Comparison of ENCODE assay signal across 29 cellular contexts in the genomic region with DNA sequence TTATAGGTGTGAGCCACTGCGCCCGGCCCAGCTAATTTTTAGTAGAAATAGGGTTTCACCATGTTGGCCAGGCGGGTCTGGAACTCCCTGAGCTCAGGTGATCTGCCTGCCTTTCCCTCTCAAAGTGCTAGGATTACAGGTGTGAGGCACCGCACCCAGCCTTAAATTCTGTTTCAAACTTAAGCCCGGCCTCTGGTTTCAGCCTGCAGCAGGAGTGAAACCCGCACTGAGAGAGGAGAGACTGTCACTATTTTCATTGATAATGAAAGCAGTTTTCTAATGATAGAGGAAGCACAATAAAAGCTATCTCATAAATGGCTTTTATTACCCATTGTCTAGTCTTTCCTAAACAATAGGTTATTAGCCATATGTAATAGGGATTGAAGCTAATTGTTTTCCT.
"Had no signal": no experiment of that assay in that cellular context is flagged by ENCODE, and none has a peak within 500 bp of the region (broad histone marks: within the 10 kb centered on the region; RNA-seq: fewer than 3 reads in every experiment).

No MANE protein-coding gene starts in this region.

- H3K27ac ChIP-seq: stomach, suprapubic skin, testis, thoracic aorta, thyroid gland, tibial artery, transverse colon, upper lobe of left lung, upper lobe of right lung, uterus, vagina had no signal

- ATAC-seq: stimulated activated effector memory CD8-positive, alpha-beta T cell treated with anti-CD3 and anti-CD28 coated beads, Interleukin-12 subunit alpha, Interleukin-12 subunit beta, amount 100 ng/mL, for 72 hours; stimulated activated memory B cell treated with anti-CD40 and anti-IgM and Interleukin-4, amounts not matched to agents 10 μg/mL and 1 μg/mL and 100 μg/mL, for 72 hours; stimulated activated naive B cell treated with anti-CD40 and anti-IgM and Interleukin-4, amounts not matched to agents 10 μg/mL and 1 μg/mL and 100 μg/mL, for 72 hours; stimulated activated naive CD8-positive, alpha-beta T cell treated with anti-CD3 and anti-CD28 coated beads, Interleukin-15, amount 100 ng/mL, for 72 hours; stimulated activated naive CD8-positive, alpha-beta T cell treated with anti-CD3 and anti-CD28 coated beads, Interleukin-15, Interleukin-2, amounts not matched to agents 100 U/mL and 50 U/mL, for 24 hours; upper lobe of right lung had no signal

- H3K27me3 ChIP-seq: stomach, suprapubic skin, testis, thyroid gland, tibial artery, tibial nerve, transverse colon, upper lobe of left lung, upper lobe of right lung, uterus, vagina had no signal

- H3K9me3 Mint-ChIP-seq: type B pancreatic cell had no signal

- DNase-seq: stimulated activated CD4-positive, alpha-beta T cell treated with anti-CD3 and anti-CD28 coated beads, Interleukin-2, amount 100 ng/mL, for 48 hours; stimulated activated CD4-positive, alpha-beta T cell treated with anti-CD3 and anti-CD28 coated beads, Interleukin-4, amount 100 ng/mL, for 1 hour; stimulated activated CD4-positive, alpha-beta T cell treated with anti-CD3 and anti-CD28 coated beads, Interleukin-4, amount 100 ng/mL, for 24 hours; stimulated activated CD4-positive, alpha-beta T cell treated with anti-CD3 and anti-CD28 coated beads, Interleukin-4, amount 100 ng/mL, for 4 hours; stimulated activated CD8-positive, alpha-beta memory T cell treated with anti-CD3 and anti-CD28 coated beads, Interleukin-4, amount 100 ng/mL, for 48 hours; stimulated activated naive B cell treated with anti-CD40 and anti-IgM and Interleukin-4, amounts not matched to agents 10 μg/mL and 1 μg/mL and 100 μg/mL, for 72 hours; stimulated activated naive CD4-positive, alpha-beta T cell; stimulated activated naive CD4-positive, alpha-beta T cell treated with Interleukin-2 at 50 U/mL for 16 hours; stimulated activated naive CD8-positive, alpha-beta T cell treated with anti-CD3 and anti-CD28 coated beads, Interleukin-15, amount 100 ng/mL, for 72 hours; stimulated activated naive CD8-positive, alpha-beta T cell treated with anti-CD3 and anti-CD28 coated beads, Interleukin-15, Interleukin-2, amounts not matched to agents 100 U/mL and 50 U/mL, for 24 hours; stomach; substantia nigra; testis; thyroid gland; tibial artery; transverse colon; trophoblast cell; upper lobe of left lung; upper lobe of right lung; uterus had no signal

- H3K4me1 ChIP-seq: suprapubic skin, thyroid gland, transverse colon, upper lobe of left lung, upper lobe of right lung, uterus, vagina had no signal

- H3K36me3 Mint-ChIP-seq: stimulated activated effector memory CD8-positive, alpha-beta T cell treated with anti-CD3 and anti-CD28 coated beads, Interleukin-12 subunit alpha, Interleukin-12 subunit beta, amount 100 ng/mL, for 72 hours; stimulated activated memory B cell treated with anti-CD40 and anti-IgM and Interleukin-4, amounts not matched to agents 10 μg/mL and 1 μg/mL and 100 μg/mL, for 72 hours; stimulated activated naive B cell treated with anti-CD40 and anti-IgM and Interleukin-4, amounts not matched to agents 10 μg/mL and 1 μg/mL and 100 μg/mL, for 72 hours; type B pancreatic cell had no signal

- H3K9me3 ChIP-seq: suprapubic skin, testis, thoracic aorta, thyroid gland, tibial artery, tibial nerve, upper lobe of left lung, upper lobe of right lung, vagina had no signal

- H3K4me1 Mint-ChIP-seq: stimulated activated effector memory CD8-positive, alpha-beta T cell treated with anti-CD3 and anti-CD28 coated beads, Interleukin-12 subunit alpha, Interleukin-12 subunit beta, amount 100 ng/mL, for 72 hours; stimulated activated memory B cell treated with anti-CD40 and anti-IgM and Interleukin-4, amounts not matched to agents 10 μg/mL and 1 μg/mL and 100 μg/mL, for 72 hours; stimulated activated naive B cell treated with anti-CD40 and anti-IgM and Interleukin-4, amounts not matched to agents 10 μg/mL and 1 μg/mL and 100 μg/mL, for 72 hours; stimulated activated naive CD8-positive, alpha-beta T cell treated with anti-CD3 and anti-CD28 coated beads, Interleukin-15, amount 100 ng/mL, for 72 hours had no signal

- H3K36me3 ChIP-seq: stomach, suprapubic skin, thoracic aorta, thyroid gland, tibial artery, tibial nerve, transverse colon, upper lobe of left lung, upper lobe of right lung, uterus, vagina had no signal

- H3K4me3 Mint-ChIP-seq: stimulated activated effector memory CD8-positive, alpha-beta T cell treated with anti-CD3 and anti-CD28 coated beads, Interleukin-12 subunit alpha, Interleukin-12 subunit beta, amount 100 ng/mL, for 72 hours; stimulated activated memory B cell treated with anti-CD40 and anti-IgM and Interleukin-4, amounts not matched to agents 10 μg/mL and 1 μg/mL and 100 μg/mL, for 72 hours; stimulated activated naive B cell treated with anti-CD40 and anti-IgM and Interleukin-4, amounts not matched to agents 10 μg/mL and 1 μg/mL and 100 μg/mL, for 72 hours; stimulated activated naive CD8-positive, alpha-beta T cell treated with anti-CD3 and anti-CD28 coated beads, Interleukin-15, amount 100 ng/mL, for 72 hours; stimulated activated naive CD8-positive, alpha-beta T cell treated with anti-CD3 and anti-CD28 coated beads, Interleukin-15, Interleukin-2, amounts not matched to agents 100 ng/mL and 50 ng/mL, for 24 hours; type B pancreatic cell had no signal

- H3K27me3 Mint-ChIP-seq: stimulated activated memory B cell treated with anti-CD40 and anti-IgM and Interleukin-4, amounts not matched to agents 10 μg/mL and 1 μg/mL and 100 μg/mL, for 72 hours; stimulated activated naive B cell treated with anti-CD40 and anti-IgM and Interleukin-4, amounts not matched to agents 10 μg/mL and 1 μg/mL and 100 μg/mL, for 72 hours; stimulated activated naive CD8-positive, alpha-beta T cell treated with anti-CD3 and anti-CD28 coated beads, Interleukin-15, amount 100 ng/mL, for 72 hours; stimulated activated naive CD8-positive, alpha-beta T cell treated with anti-CD3 and anti-CD28 coated beads, Interleukin-15, Interleukin-2, amounts not matched to agents 100 ng/mL and 50 ng/mL, for 24 hours; type B pancreatic cell had no signal

- H3K4me3 ChIP-seq: stomach, suprapubic skin, testis, thoracic aorta, thyroid gland, tibial artery, tibial nerve, transverse colon, upper lobe of left lung, upper lobe of right lung, uterus, vagina had no signal

- FAIRE-seq: urothelium cell line had no signal

- H3K27ac Mint-ChIP-seq: stimulated activated effector memory CD8-positive, alpha-beta T cell treated with anti-CD3 and anti-CD28 coated beads, Interleukin-12 subunit alpha, Interleukin-12 subunit beta, amount 100 ng/mL, for 72 hours; stimulated activated memory B cell treated with anti-CD40 and anti-IgM and Interleukin-4, amounts not matched to agents 10 μg/mL and 1 μg/mL and 100 μg/mL, for 72 hours; stimulated activated naive B cell treated with anti-CD40 and anti-IgM and Interleukin-4, amounts not matched to agents 10 μg/mL and 1 μg/mL and 100 μg/mL, for 72 hours; stimulated activated naive CD8-positive, alpha-beta T cell treated with anti-CD3 and anti-CD28 coated beads, Interleukin-15, amount 100 ng/mL, for 72 hours; stimulated activated naive CD8-positive, alpha-beta T cell treated with anti-CD3 and anti-CD28 coated beads, Interleukin-15, Interleukin-2, amounts not matched to agents 100 ng/mL and 50 ng/mL, for 24 hours; type B pancreatic cell had no signal
